ENCODE assay signal across 13 cellular contexts in genomic region chr10:102779680-102780079, GRCh38. TPM values are rescaled to one million over a fixed set of nuclear protein-coding genes. Genes with fewer than 3 reads are reported as not detected.
DNase-seq lines count a peak whose midpoint lies in the region; ATAC-seq and TF ChIP-seq lines count a peak whose summit lies in the region.
"Had no signal": no experiment of that assay in that cellular context is flagged by ENCODE, and none has a peak within 500 bp of the region (broad histone marks: within the 10 kb centered on the region; RNA-seq: fewer than 3 reads in every experiment).

No MANE protein-coding gene starts in this region.

- H3K4me1 ChIP-seq in osteoblast (ENCODE audit: insufficient read depth, low read length) (peaks cover 94% of the 10 kb centered on the region), mesendoderm (ENCODE audit: control insufficient read depth, low read depth, low read length) (peaks cover 35% of the 10 kb centered on the region)

- H3K27me3 ChIP-seq in osteoblast (ENCODE audit: insufficient read depth, low read length), result no peaks in the 10 kb centered on the region
- no peaks in the 10 kb centered on the region for H3K27me3 ChIP-seq in mesendoderm (ENCODE audit: insufficient read depth, low read length, poor library complexity)

- peaks cover 65 to 70% of the 10 kb centered on the region in 2 donors for H3K4me1 Mint-ChIP-seq in natural killer cell
- H3K4me1 Mint-ChIP-seq in natural killer cell treated with Interleukin-12 subunit alpha and Interleukin-12 subunit beta and Interleukin-15 and Interleukin-18, amount 100 ng/mL, for 72 hours (ENCODE audit: low read depth in 2 of 2), result peaks cover 51 to 56% of the 10 kb centered on the region in 2 donors

- no peak overlapping the region for H3K4me3 Mint-ChIP-seq in natural killer cell
- no peak overlapping the region for H3K4me3 Mint-ChIP-seq in natural killer cell treated with Interleukin-12 subunit alpha and Interleukin-12 subunit beta and Interleukin-15 and Interleukin-18, amount 100 ng/mL, for 72 hours
- H3K4me3 Mint-ChIP-seq: activated CD4-positive, alpha-beta T cell treated with anti-CD3 and anti-CD28 coated beads, Interleukin-2, amount 10 ng/mL, durations not matched to agents 24 days and 14 days; memory B cell had no signal

- H3K9me3 ChIP-seq in osteoblast (ENCODE audit: low read depth, low read length), result no peaks in the 10 kb centered on the region

- peak overlapping the region; percentile 55 for H3K4me2 ChIP-seq in osteoblast (ENCODE audit: insufficient read depth, low read length)
- H3K4me2 ChIP-seq in mesendoderm (ENCODE audit: low read length), result no peak overlapping the region

- H3K4me3 ChIP-seq in fibroblast of mammary gland (ENCODE audit: control insufficient read depth, low read depth, low read length) (no peak overlapping the region), osteoblast (ENCODE audit: insufficient read depth, low read length) (no peak overlapping the region), mesendoderm (ENCODE audit: low read length) (no peak overlapping the region)

- H3K4ac ChIP-seq in mesendoderm (ENCODE audit: low read depth, low read length), result no peak overlapping the region

- TF ChIP-seq CTCF in natural killer cell (IDR thresholded peaks at IDR 0.05), result no peak
- no peak for TF ChIP-seq CTCF in fibroblast of mammary gland (conservative IDR thresholded peaks at IDR 0.05; ENCODE audit: control insufficient read depth, insufficient read depth, low read depth, low read length)
- no peak for TF ChIP-seq CTCF in osteoblast (IDR thresholded peaks at IDR 0.05; ENCODE audit: extremely low read depth, low read depth, low read length)

- H3K9me3 Mint-ChIP-seq in natural killer cell, result no peaks in the 10 kb centered on the region
- no peaks in the 10 kb centered on the region for H3K9me3 Mint-ChIP-seq in natural killer cell treated with Interleukin-12 subunit alpha and Interleukin-12 subunit beta and Interleukin-15 and Interleukin-18, amount 100 ng/mL, for 72 hours
- H3K9me3 Mint-ChIP-seq: activated CD4-positive, alpha-beta T cell treated with anti-CD3 and anti-CD28 coated beads, Interleukin-2, amount 10 ng/mL, durations not matched to agents 24 days and 14 days; memory B cell had no signal

- no peak overlapping the region for H2BK15ac ChIP-seq in mesendoderm (replicated peaks; ENCODE audit: low read depth)

- DNase-seq in natural killer cell, result no peak
- DNase-seq in natural killer cell treated with Interleukin-12 subunit alpha and Interleukin-12 subunit beta and Interleukin-15 and Interleukin-18, amount 100 ng/mL, for 72 hours (ENCODE audit: low spot score), result no peak
- DNase-seq in fibroblast of mammary gland (ENCODE audit: low read depth), result peak; percentile 45
- DNase-seq in osteoblast (ENCODE audit: insufficient read length, low spot score, missing footprints), result no peak
- no peak for DNase-seq in mesendoderm
- DNase-seq in hippocampal formation (lab: John Stamatoyannopoulos, UW), result no peak
- no peak for DNase-seq in NCI-H1694 treated with DMSO at 0.1 percent for 48 hours (lab: John Stamatoyannopoulos, UW)
- DNase-seq: activated CD4-positive, alpha-beta T cell treated with anti-CD3 and anti-CD28 coated beads, Interleukin-2, amount 10 ng/mL, durations not matched to agents 24 days and 14 days; dermis blood vessel endothelial cell; DND-41; NCI-H1694 had no signal

- no peak overlapping the region for H3K56ac ChIP-seq in mesendoderm (ENCODE audit: low read length)

- no peak overlapping the region for H3K23ac ChIP-seq in mesendoderm (ENCODE audit: low read length)

- H4K8ac ChIP-seq in mesendoderm (ENCODE audit: low read depth, low read length), result no peak overlapping the region

- no peak overlapping the region for H3K18ac ChIP-seq in mesendoderm (ENCODE audit: low read length)

- no peak overlapping the region for H2AFZ ChIP-seq in osteoblast (ENCODE audit: low read length)

- H4K20me1 ChIP-seq in osteoblast (ENCODE audit: insufficient read depth, low read length), result peaks cover 28% of the 10 kb centered on the region

- H3K36me3 ChIP-seq in osteoblast (ENCODE audit: insufficient read depth, low read length), result no peaks in the 10 kb centered on the region
- H3K36me3 ChIP-seq in mesendoderm (ENCODE audit: control insufficient read depth, insufficient read depth, low read length), result no peaks in the 10 kb centered on the region

- peaks cover 72% of the 10 kb centered on the region for H3K79me2 ChIP-seq in osteoblast (ENCODE audit: insufficient read depth, low read length)
- H3K79me2 ChIP-seq in mesendoderm (ENCODE audit: control insufficient read depth, insufficient read depth, low read length), result no peaks in the 10 kb centered on the region

- intact Hi-C loops in natural killer cell (cut with micrococcal nuclease), result no loop called here

- no peak overlapping the region for H4K5ac ChIP-seq in mesendoderm (ENCODE audit: low read length)

- H2AK5ac ChIP-seq in mesendoderm (ENCODE audit: low read length), result no peak overlapping the region

- no peak overlapping the region for H3K9ac ChIP-seq in mesendoderm (ENCODE audit: low read length)

- peaks cover 10% of the 10 kb centered on the region for H3K79me1 ChIP-seq in mesendoderm (ENCODE audit: low read length)

- peak overlapping the region; percentile 76 for H3K27ac ChIP-seq in osteoblast (ENCODE audit: low read depth, low read length)
- no peak overlapping the region for H3K27ac ChIP-seq in mesendoderm (ENCODE audit: low read depth, low read length)

- H2BK120ac ChIP-seq in mesendoderm (ENCODE audit: low read depth, low read length), result no peak overlapping the region

- H2BK5ac ChIP-seq in mesendoderm (ENCODE audit: low read length), result no peak overlapping the region

- no peaks in the 10 kb centered on the region for H3K27me3 Mint-ChIP-seq in natural killer cell (ENCODE audit: low read depth in 2 of 2)
- no peaks in the 10 kb centered on the region for H3K27me3 Mint-ChIP-seq in natural killer cell treated with Interleukin-12 subunit alpha and Interleukin-12 subunit beta and Interleukin-15 and Interleukin-18, amount 100 ng/mL, for 72 hours
- H3K27me3 Mint-ChIP-seq: activated CD4-positive, alpha-beta T cell treated with anti-CD3 and anti-CD28 coated beads, Interleukin-2, amount 10 ng/mL, durations not matched to agents 24 days and 14 days; memory B cell had no signal

- no peaks in the 10 kb centered on the region for H3K36me3 Mint-ChIP-seq in natural killer cell
- H3K36me3 Mint-ChIP-seq in natural killer cell treated with Interleukin-12 subunit alpha and Interleukin-12 subunit beta and Interleukin-15 and Interleukin-18, amount 100 ng/mL, for 72 hours, result no peaks in the 10 kb centered on the region

- no CpG with 5 or more reads among the region's 7 CpGs for WGBS in mesendoderm (ENCODE audit: extremely low coverage, insufficient coverage, low lambda C conversion rate)

- H3K27ac Mint-ChIP-seq in natural killer cell, result peak overlapping the region; percentile 30 to 60
- peak overlapping the region in 1 of 2 donors; percentile 26 for H3K27ac Mint-ChIP-seq in natural killer cell treated with Interleukin-12 subunit alpha and Interleukin-12 subunit beta and Interleukin-15 and Interleukin-18, amount 100 ng/mL, for 72 hours
- H3K27ac Mint-ChIP-seq: activated CD4-positive, alpha-beta T cell treated with anti-CD3 and anti-CD28 coated beads, Interleukin-2, amount 10 ng/mL, durations not matched to agents 24 days and 14 days; memory B cell had no signal

- ATAC-seq in natural killer cell, result no peak
- no peak for ATAC-seq in natural killer cell treated with Interleukin-12 subunit alpha and Interleukin-12 subunit beta and Interleukin-15 and Interleukin-18, amount 100 ng/mL, for 72 hours
- no peak for ATAC-seq in GM18520 (IDR thresholded peaks at IDR 0.05; ENCODE audit: unreplicated experiment)

RNA-seq across cellular contexts. Expression of gene WBP1L, which starts 35.9 kb away (rescaled TPM):
- total RNA-seq in natural killer cell (10 to 100 TPM; 34.6 to 48.4 (median 47.9) TPM), osteoblast (76.4 and 85.5 TPM in 2 replicates)
- 10 to 100 TPM; 21.0 to 33.1 TPM for total RNA-seq in natural killer cell treated with Interleukin-12 subunit alpha and Interleukin-12 subunit beta and Interleukin-15 and Interleukin-18, amount 100 ng/mL, for 72 hours
- polyA plus RNA-seq in mesendoderm (2013, experiment 1 of 2), result 20.1 TPM
- 20.5 TPM for polyA plus RNA-seq in mesendoderm (2013, experiment 2 of 2)

RNA-seq across cellular contexts. Expression of gene CYP17A1, which starts 57.5 kb away (rescaled TPM):
- total RNA-seq in natural killer cell (not detected), osteoblast (under 0.01 TPM in 1 of 2 replicates, not detected in the other)
- not detected for total RNA-seq in natural killer cell treated with Interleukin-12 subunit alpha and Interleukin-12 subunit beta and Interleukin-15 and Interleukin-18, amount 100 ng/mL, for 72 hours
- not detected for polyA plus RNA-seq in mesendoderm (2013, experiment 1 of 2)
- not detected for polyA plus RNA-seq in mesendoderm (2013, experiment 2 of 2)
- total RNA-seq: activated CD4-positive, alpha-beta T cell treated with anti-CD3 and anti-CD28 coated beads, Interleukin-2, amount 10 ng/mL, durations not matched to agents 24 days and 14 days; dermis blood vessel endothelial cell had no signal
